27 cellular contexts compared by ENCODE assay signal in the genomic region with DNA sequence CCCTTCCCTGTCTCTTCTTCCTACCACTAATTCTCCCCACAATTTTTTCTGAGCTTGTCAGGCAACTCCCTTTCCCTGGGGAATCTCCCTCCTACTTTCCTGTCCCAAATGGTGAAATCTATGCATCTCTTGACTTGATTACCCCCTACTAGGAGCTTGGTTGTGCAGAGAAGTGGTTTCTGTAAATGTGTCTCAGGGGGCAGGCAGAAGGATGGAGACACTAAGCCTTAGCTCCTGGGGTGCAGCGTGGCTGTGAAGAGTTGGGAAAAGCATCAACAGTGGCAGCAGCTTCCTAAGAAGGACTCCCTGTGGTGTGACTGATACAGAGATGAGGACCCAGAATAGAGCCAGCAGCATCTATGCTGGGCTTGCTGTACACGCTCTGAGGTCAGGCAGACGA.
"Had no signal": no experiment of that assay in that cellular context is flagged by ENCODE, and none has a peak within 500 bp of the region (broad histone marks: within the 10 kb centered on the region; RNA-seq: fewer than 3 reads in every experiment).

No MANE protein-coding gene starts in this region.

- H3K27me3 ChIP-seq: ascending aorta, cardiac muscle cell had no signal

- H3K4me2 ChIP-seq: SK-N-SH had no signal

- H3K4me3 ChIP-seq: ascending aorta, cardiac muscle cell, SJCRH30 had no signal

- H3K9me3 ChIP-seq: ascending aorta, SK-N-SH had no signal

- H3K36me3 ChIP-seq: ascending aorta, cardiac muscle cell, SJCRH30, WERI-Rb-1 had no signal

- ATAC-seq: activated CD8-positive, alpha-beta memory T cell treated with anti-CD3 and anti-CD28 coated beads, Interleukin-2, amount 10 ng/mL, durations not matched to agents 7 days and 5 days; Panc1; T-cell; T-helper 17 cell had no signal

- H3K9ac ChIP-seq: SK-N-SH had no signal

- DNase-seq: activated CD4-positive, alpha-beta memory T cell treated with anti-CD3 and anti-CD28 coated beads, Interleukin-2, amount 10 ng/mL, durations not matched to agents 7 days and 5 days; activated CD4-positive, alpha-beta T cell treated with anti-CD3 and anti-CD28 coated beads for 1 hour; activated CD4-positive, alpha-beta T cell treated with anti-CD3 and anti-CD28 coated beads for 48 hours; activated CD4-positive, CD25-positive, alpha-beta regulatory T cell; activated CD8-positive, alpha-beta memory T cell treated with anti-CD3 and anti-CD28 coated beads for 24 hours; activated CD8-positive, alpha-beta memory T cell treated with anti-CD3 and anti-CD28 coated beads, Interleukin-2, amount 10 ng/mL, durations not matched to agents 7 days and 5 days; activated CD8-positive, alpha-beta memory T cell treated with anti-CD3 and anti-CD28 coated beads, Interleukin-2, amount 50 U/mL, for 48 hours; activated effector memory CD4-positive, alpha-beta T cell treated with Interleukin-2 at 50 U/mL for 16 hours; activated naive CD8-positive, alpha-beta T cell treated with anti-CD3 and anti-CD28 coated beads, Interleukin-2, amount 10 ng/mL, durations not matched to agents 7 days and 5 days; activated T-cell treated with anti-CD3 and anti-CD28 coated beads, Interleukin-2, amount 50 U/mL, for 48 hours; amygdala; Karpas-422; NCI-H1105; NCI-H1417 treated with DMSO at 0.1 percent for 48 hours; NCI-H187 treated with DMSO at 0.1 percent for 48 hours; NCI-H2081; NCI-H345; NCI-H524 treated with DMSO at 0.1 percent for 48 hours; SHP77; SJCRH30; SK-N-SH; T-cell; T-helper 17 cell; WERI-Rb-1 had no signal

- H3K27ac ChIP-seq: ascending aorta, cardiac muscle cell, SJCRH30, WERI-Rb-1 had no signal

- H3K4me1 ChIP-seq: ascending aorta, SJCRH30 had no signal
